ENCODE assay signal across 26 cellular contexts in genomic region chr1:242033331-242033956, GRCh38.
"Had no signal": no experiment of that assay in that cellular context is flagged by ENCODE, and none has a peak within 500 bp of the region (broad histone marks: within the 10 kb centered on the region; RNA-seq: fewer than 3 reads in every experiment).

No MANE protein-coding gene starts in this region.

- H3K9me3 ChIP-seq: gastrocnemius medialis, psoas muscle, thyroid gland, upper lobe of left lung had no signal

- H3K4me3 ChIP-seq: gastrocnemius medialis, psoas muscle, smooth muscle cell, thyroid gland, upper lobe of left lung had no signal

- H3K27ac ChIP-seq: brain microvascular endothelial cell, gastrocnemius medialis, psoas muscle, thyroid gland, upper lobe of left lung, VCaP had no signal

- H3K4me1 ChIP-seq: gastrocnemius medialis, psoas muscle, thyroid gland, upper lobe of left lung had no signal

- H3K36me3 ChIP-seq: brain microvascular endothelial cell, gastrocnemius medialis, thyroid gland, upper lobe of left lung had no signal

- H3K4me2 ChIP-seq: smooth muscle cell had no signal

- DNase-seq: activated CD4-positive, alpha-beta T cell treated with anti-CD3 and anti-CD28 coated beads for 4 hours; activated CD4-positive, alpha-beta T cell treated with anti-CD3 and anti-CD28 coated beads, Interleukin-2, amount 50 U/mL, for 48 hours; activated CD8-positive, alpha-beta memory T cell treated with anti-CD3 and anti-CD28 coated beads for 24 hours; activated effector memory CD4-positive, alpha-beta T cell treated with anti-CD3 and anti-CD28 coated beads, Interleukin-2, amount 50 U/mL, for 16 hours; activated naive CD4-positive, alpha-beta T cell treated with anti-CD3 and anti-CD28 coated beads for 36 hours; activated naive CD8-positive, alpha-beta T cell treated with anti-CD3 and anti-CD28 coated beads for 36 hours; brain microvascular endothelial cell; caudate nucleus; cortex of kidney; effector memory CD8-positive, alpha-beta T cell; erythroblast; gastrocnemius medialis; glutamatergic neuron; left cardiac atrium; natural killer cell; psoas muscle; stimulated activated CD4-positive, alpha-beta T cell treated with anti-CD3 and anti-CD28 coated beads, Interleukin-1b, Interleukin-23, amount 100 ng/mL, for 48 hours; stimulated activated CD4-positive, alpha-beta T cell treated with anti-CD3 and anti-CD28 coated beads, Interleukin-4, amount 100 ng/mL, for 4 hours; stimulated activated CD8-positive, alpha-beta memory T cell treated with anti-CD3 and anti-CD28 coated beads, Interleukin-4, amount 100 ng/mL, for 48 hours; stimulated activated naive CD8-positive, alpha-beta T cell treated with anti-CD3 and anti-CD28 coated beads, Interleukin-15, amount 100 ng/mL, for 72 hours; substantia nigra; T-helper 9 cell; thyroid gland; upper lobe of left lung had no signal

- H3K27me3 ChIP-seq: brain microvascular endothelial cell, gastrocnemius medialis, thyroid gland, upper lobe of left lung had no signal
